In genomic region chr21:34553199-34553952, GRCh38 we compare ENCODE assay signal across 9 cellular contexts. TPM values are rescaled to one million over a fixed set of nuclear protein-coding genes. Genes with fewer than 3 reads are reported as not detected.
DNase-seq lines count a peak whose midpoint lies in the region; ATAC-seq and TF ChIP-seq lines count a peak whose summit lies in the region.
"Had no signal": no experiment of that assay in that cellular context is flagged by ENCODE, and none has a peak within 500 bp of the region (broad histone marks: within the 10 kb centered on the region; RNA-seq: fewer than 3 reads in every experiment).

No MANE protein-coding gene starts in this region.

- no peaks in the 10 kb centered on the region for H3K9me3 ChIP-seq in Peyer's patch

- H3K27ac Mint-ChIP-seq in MCF 10A (ENCODE audit: low read depth, unreplicated experiment) (no peak overlapping the region), T-cell (no peak overlapping the region)

- intact Hi-C loops in MCF 10A (cut with micrococcal nuclease) = no loop called here

- no peak for ATAC-seq in T-cell (replicated peaks in 1 of 4)

- H3K27me3 Mint-ChIP-seq in MCF 10A (ENCODE audit: insufficient read depth, unreplicated experiment) = no peaks in the 10 kb centered on the region
- H3K27me3 Mint-ChIP-seq in T-cell = no peaks in the 10 kb centered on the region

- CTCF ChIA-PET in MCF 10A (lab: Yijun Ruan, JAX) = interaction anchor here (0.8 to 1.4 kb wide), 3 partner anchors 10 to 188 kb away, joined by 3 to 6 read pairs (median 3); no protein-coding TSS in a partner anchor
- CTCF ChIA-PET in T-cell (lab: Charles Lee) = interaction anchor here in 1 of 2 donors (0.6 kb wide), 1 partner anchor 29 kb away, joined by 4 read pairs; no protein-coding TSS in a partner anchor

- POLR2A ChIA-PET in MCF 10A (lab: Yijun Ruan, JAX) = no interaction called here
- POLR2A ChIA-PET in T-cell (lab: Charles Lee) = no interaction called here

- peaks cover 0 to 19% (median 0%) of the 10 kb centered on the region in 4 donors for H3K4me1 ChIP-seq in Peyer's patch

- H3K4me3 Mint-ChIP-seq in MCF 10A (ENCODE audit: unreplicated experiment) (no peak overlapping the region), T-cell (no peak overlapping the region)

- H3K36me3 ChIP-seq in Peyer's patch = no peaks in the 10 kb centered on the region

- BruUV-seq in MCF 10A (replicated peaks; lab: Mats Ljungman, UMichigan) = no TSS peak

- no peak overlapping the region for H3K4me3 ChIP-seq in Peyer's patch

- H3K27me3 ChIP-seq in Peyer's patch = no peaks in the 10 kb centered on the region

- no peak for TF ChIP-seq CTCF in MCF 10A (IDR thresholded peaks at IDR 0.05; ENCODE audit: unreplicated experiment)
- TF ChIP-seq CTCF in Peyer's patch (IDR thresholded peaks at IDR 0.05) = no peak

- TF ChIP-seq POLR2A in Peyer's patch (IDR thresholded peaks at IDR 0.05) = no peak

- H3K4me1 Mint-ChIP-seq in MCF 10A (ENCODE audit: insufficient read depth, unreplicated experiment) (peaks cover 10% of the 10 kb centered on the region), T-cell (no peaks in the 10 kb centered on the region)

- peak overlapping the region in 2 of 4 donors; percentile 5 to 13 for H3K27ac ChIP-seq in Peyer's patch

- DNase-seq in AG08396 (ENCODE audit: low spot score) = peak; percentile 45
- DNase-seq in LoVo (ENCODE audit: low spot score) = peak; percentile 61
- DNase-seq in MCF 10A (ENCODE audit: unreplicated experiment) = peak; percentile 26
- DNase-seq in lung microvascular endothelial cell (ENCODE audit: low read depth in 2 of 2) = peak; percentile 88 to 98
- no peak for DNase-seq in NCI-H510A (lab: John Stamatoyannopoulos, UW)
- DNase-seq in Peyer's patch = no peak
- no peak for DNase-seq in T-cell
- no peak for DNase-seq in activated CD8-positive, alpha-beta memory T cell treated with anti-CD3 and anti-CD28 coated beads for 24 hours
- DNase-seq: stimulated activated CD4-positive, alpha-beta T cell treated with anti-CD3 and anti-CD28 coated beads, Interleukin-2, amount 100 ng/mL, for 24 hours had no signal

- H3K36me3 Mint-ChIP-seq in MCF 10A (ENCODE audit: insufficient read depth, unreplicated experiment) (no peaks in the 10 kb centered on the region), T-cell (peaks cover 26% of the 10 kb centered on the region)

- H3K9me3 Mint-ChIP-seq in MCF 10A (ENCODE audit: unreplicated experiment) (peaks cover 6% of the 10 kb centered on the region), T-cell (peaks cover 2 to 12% (median 7%) of the 10 kb centered on the region in 3 donors)

RNA-seq across cellular contexts. Expression of gene KCNE1, which starts 41.4 kb away (rescaled TPM):
- 0.14 and 0.20 TPM in 2 replicates for total RNA-seq in MCF 10A (2022)
- total RNA-seq in lung microvascular endothelial cell = 0.22 and 0.40 TPM in 2 replicates
- total RNA-seq in Peyer's patch = 1 to 10 TPM in 2 of 4 donors, under 1 TPM in 2; 0.70 to 3.8 (median 1.7) TPM
- under 1 TPM in 3 of 5 donors, not detected in 2; 0.20 to 0.39 (median 0.32) TPM for total RNA-seq in T-cell

Comparison
In these comparisons a context has a peak if more than half of its experiments do, and no peak if none do; other contexts are left out.
1. DNase-seq: peak in AG08396 (single experiment), LoVo (single experiment), MCF 10A (single experiment) and lung microvascular endothelial cell (2 of 2); none in NCI-H510A (single experiment), Peyer's patch (0 of 3), T-cell (0 of 34) and activated CD8-positive, alpha-beta memory T cell treated with anti-CD3 and anti-CD28 coated beads for 24 hours (single experiment).